In the genomic region with DNA sequence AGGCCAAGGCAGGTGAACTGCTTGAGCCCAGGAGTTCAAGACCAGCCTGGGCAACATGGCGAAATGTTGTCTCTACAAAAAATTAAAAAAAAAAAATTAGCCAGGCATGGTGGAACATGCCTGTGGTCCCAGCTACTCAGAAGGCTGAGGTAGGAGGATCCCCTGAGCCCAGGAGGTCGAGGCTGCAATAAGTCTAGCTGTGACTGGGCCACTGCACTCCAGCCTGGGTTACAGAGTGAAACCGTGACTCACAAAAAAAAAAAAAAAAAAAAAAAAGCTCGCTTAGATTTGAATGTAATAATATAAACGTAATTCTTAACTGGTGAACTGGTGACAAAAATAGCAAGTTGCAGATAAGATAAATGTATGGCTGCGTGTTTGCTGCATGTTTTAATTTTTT, we compare ENCODE assay signal across 11 cellular contexts. TPM values are rescaled to one million over a fixed set of nuclear protein-coding genes. Genes with fewer than 3 reads are reported as not detected.
A peak's percentile ranks its signal among the peaks of the same experiment; 100 is the strongest.
DNase-seq lines count a peak whose midpoint lies in the region; ATAC-seq and TF ChIP-seq lines count a peak whose summit lies in the region.
"Had no signal": no experiment of that assay in that cellular context is flagged by ENCODE, and none has a peak within 500 bp of the region (broad histone marks: within the 10 kb centered on the region; RNA-seq: fewer than 3 reads in every experiment).

No MANE protein-coding gene starts in this region.

- in situ Hi-C loops in mammary epithelial cell (cut with MboI; ENCODE audit: low sequenced_read_pairs in 2 of 2), result no loop called here

- H4K20me1 ChIP-seq in mammary epithelial cell (ENCODE audit: insufficient read depth, low read length) (no peaks in the 10 kb centered on the region), OCI-LY7 (ENCODE audit: insufficient read depth, low read length) (no peaks in the 10 kb centered on the region), PC-3 (ENCODE audit: low read length) (no peaks in the 10 kb centered on the region)
- H4K20me1 ChIP-seq: BLaER1 treated with 17β-estradiol and CSF1 and Interleukin-3, amounts not matched to agents 10 nM and 100 nM had no signal

- no peaks in the 10 kb centered on the region for H3K4me1 ChIP-seq in mammary epithelial cell (ENCODE audit: insufficient read depth, low read length)
- H3K4me1 ChIP-seq in spleen, result no peaks in the 10 kb centered on the region
- H3K4me1 ChIP-seq in OCI-LY7 (ENCODE audit: insufficient read depth, low read length, poor library complexity, severe bottlenecking), result no peaks in the 10 kb centered on the region
- no peaks in the 10 kb centered on the region for H3K4me1 ChIP-seq in PC-3 (ENCODE audit: insufficient read depth, low read length)

- H3K27ac Mint-ChIP-seq in MCF 10A (ENCODE audit: low read depth, unreplicated experiment), result peak overlapping the region; percentile 32
- H3K27ac Mint-ChIP-seq: CD4-positive, alpha-beta T cell had no signal

- DNase-seq in MCF 10A (ENCODE audit: unreplicated experiment), result no peak
- DNase-seq in mammary epithelial cell, result no peak
- peak; percentile 77 for DNase-seq in kidney tubule cell (ENCODE audit: low spot score)
- DNase-seq in spleen, result peak; percentile 8
- no peak for DNase-seq in OCI-LY7 (ENCODE audit: low spot score)
- no peak for DNase-seq in PC-3
- DNase-seq: AML-193; CD4-positive, alpha-beta T cell; NK-92 treated with Interleukin-12 subunit alpha and Interleukin-12 subunit beta, amount 100 ng/mL, for 24 hours had no signal

- peaks cover 65% of the 10 kb centered on the region for H3K36me3 Mint-ChIP-seq in MCF 10A (ENCODE audit: insufficient read depth, unreplicated experiment)

- H3F3A ChIP-seq in PC-3 (ENCODE audit: low read length, unreplicated experiment), result no peaks in the 10 kb centered on the region

- TF ChIP-seq CTCF in MCF 10A (IDR thresholded peaks at IDR 0.05; ENCODE audit: unreplicated experiment), result no peak
- TF ChIP-seq CTCF in mammary epithelial cell (conservative IDR thresholded peaks at IDR 0.05 in 1 of 2, IDR thresholded peaks at IDR 0.05 in 1 of 2; ENCODE audit: extremely low read depth in 1 of 2, insufficient read depth in 1 of 2, low read depth in 1 of 2, low read length in 2 of 2), result no peak
- TF ChIP-seq CTCF in spleen (IDR thresholded peaks at IDR 0.05 in 8 of 11, conservative IDR thresholded peaks at IDR 0.05 in 3 of 11), result no peak
- no peak for TF ChIP-seq CTCF in OCI-LY7 (conservative IDR thresholded peaks at IDR 0.05; ENCODE audit: low read length)
- no peak for TF ChIP-seq CTCF in PC-3 (conservative IDR thresholded peaks at IDR 0.05; ENCODE audit: low read depth, low read length)

- H3K4me1 Mint-ChIP-seq in MCF 10A (ENCODE audit: insufficient read depth, unreplicated experiment), result no peaks in the 10 kb centered on the region

- H3K4me3 Mint-ChIP-seq in MCF 10A (ENCODE audit: unreplicated experiment), result no peak overlapping the region
- H3K4me3 Mint-ChIP-seq: CD4-positive, alpha-beta T cell had no signal

- TF ChIP-seq POLR2A in spleen (IDR thresholded peaks at IDR 0.05), result no peak

- H3K4me2 ChIP-seq in mammary epithelial cell (ENCODE audit: insufficient read depth, low read depth, low read length), result no peak overlapping the region
- H3K4me2 ChIP-seq in OCI-LY7 (ENCODE audit: low read length), result no peak overlapping the region
- no peak overlapping the region for H3K4me2 ChIP-seq in PC-3 (ENCODE audit: low read length)

- dilution Hi-C loops in mammary epithelial cell (cut with HindIII; ENCODE audit: low sequenced_read_pairs), result no loop called here

- CTCF ChIA-PET in MCF 10A (lab: Yijun Ruan, JAX), result interaction anchor here (0.6 to 1.3 kb wide), 3 partner anchors 12 to 133 kb away, joined by 3 to 5 read pairs (median 3); no protein-coding TSS in a partner anchor
- CTCF ChIA-PET in mammary epithelial cell (lab: Charles Lee; ENCODE audit: low non-redundant PET), result interaction anchor here (0.6 kb wide), 1 partner anchor 21 kb away, joined by 12 read pairs; no protein-coding TSS in a partner anchor
- CTCF ChIA-PET in OCI-LY7 (lab: Charles Lee; ENCODE audit: unreplicated experiment), result interaction anchor here (0.6 kb wide), 1 partner anchor 85 kb away, joined by 3 read pairs; no protein-coding TSS in a partner anchor
- CTCF ChIA-PET in PC-3 (lab: Charles Lee), result interaction anchor here (0.6 kb wide), 1 partner anchor 129 kb away, joined by 4 read pairs; no protein-coding TSS in a partner anchor

- intact Hi-C loops in MCF 10A (cut with micrococcal nuclease), result no loop called here
- intact Hi-C loops in mammary epithelial cell (cut with micrococcal nuclease), result no loop called here
- intact Hi-C loops in spleen (cut with DNase I; ENCODE audit: low total_unique reads), result no loop called here
- intact Hi-C loops in OCI-LY7 (cut with micrococcal nuclease; ENCODE audit: unreplicated experiment), result no loop called here
- intact Hi-C loops in PC-3 (cut with micrococcal nuclease), result no loop called here

- H3K79me2 ChIP-seq in mammary epithelial cell (ENCODE audit: insufficient read depth, low read length), result peaks cover 6% of the 10 kb centered on the region
- H3K79me2 ChIP-seq in OCI-LY7 (ENCODE audit: insufficient read depth, low read depth, low read length), result no peaks in the 10 kb centered on the region
- no peaks in the 10 kb centered on the region for H3K79me2 ChIP-seq in PC-3 (ENCODE audit: low read length)

- 87% methylated on average over 6 of the region's 6 CpGs for WGBS in mammary epithelial cell (ENCODE audit: low coverage, missing lambda C conversion rate)
- 80 to 90% (median 88%) methylated on average over 5 to 6 of the region's 6 CpGs for WGBS in spleen, 5 donors

- BruUV-seq in MCF 10A (replicated peaks; lab: Mats Ljungman, UMichigan) (no TSS peak), mammary epithelial cell (replicated peaks; lab: Mats Ljungman, UMichigan) (no TSS peak), OCI-LY7 (replicated peaks; lab: Mats Ljungman, UMichigan) (no TSS peak), PC-3 (replicated peaks; lab: Mats Ljungman, UMichigan) (no TSS peak)

- H3K9ac ChIP-seq in mammary epithelial cell (ENCODE audit: insufficient read depth, low read length) (no peak overlapping the region), PC-3 (ENCODE audit: low read length) (no peak overlapping the region)
- H3K9ac ChIP-seq: BLaER1 treated with 17β-estradiol and CSF1 and Interleukin-3, amounts not matched to agents 10 nM and 100 nM had no signal

- H3K9me2 ChIP-seq in OCI-LY7 (ENCODE audit: insufficient read depth, low read length) (no peaks in the 10 kb centered on the region), PC-3 (replicated peaks; ENCODE audit: low read length) (no peaks in the 10 kb centered on the region)

- H3K9me3 ChIP-seq in mammary epithelial cell (replicated peaks; ENCODE audit: insufficient read depth, low read length) (no peaks in the 10 kb centered on the region), spleen (no peaks in the 10 kb centered on the region), OCI-LY7 (ENCODE audit: low read length) (no peaks in the 10 kb centered on the region), PC-3 (ENCODE audit: low read length) (no peaks in the 10 kb centered on the region)
- H3K9me3 ChIP-seq: BLaER1 treated with 17β-estradiol and CSF1 and Interleukin-3, amounts not matched to agents 10 nM and 100 nM had no signal

- H3K9me3 Mint-ChIP-seq in MCF 10A (ENCODE audit: unreplicated experiment), result no peaks in the 10 kb centered on the region

- H3K36me3 ChIP-seq in mammary epithelial cell (ENCODE audit: insufficient read depth, low read length) (peaks cover 33% of the 10 kb centered on the region), spleen (peaks cover 0 to 9% (median under 1%) of the 10 kb centered on the region in 6 donors), OCI-LY7 (ENCODE audit: insufficient read depth, low read length) (no peaks in the 10 kb centered on the region), PC-3 (ENCODE audit: low read depth, low read length) (no peaks in the 10 kb centered on the region)
- H3K36me3 ChIP-seq: BLaER1 treated with 17β-estradiol and CSF1 and Interleukin-3, amounts not matched to agents 10 nM and 100 nM had no signal

- H3K27me3 Mint-ChIP-seq in MCF 10A (ENCODE audit: insufficient read depth, unreplicated experiment), result no peaks in the 10 kb centered on the region
- H3K27me3 Mint-ChIP-seq: CD4-positive, alpha-beta T cell had no signal

- no peak for ATAC-seq in GM21367 (IDR thresholded peaks at IDR 0.05; ENCODE audit: unreplicated experiment)
- ATAC-seq in PC-3, result no peak

- no peak overlapping the region for H2AFZ ChIP-seq in mammary epithelial cell (ENCODE audit: low read depth, low read length)
- no peak overlapping the region for H2AFZ ChIP-seq in OCI-LY7 (ENCODE audit: low read length)
- H2AFZ ChIP-seq in PC-3 (ENCODE audit: low read length), result no peak overlapping the region

- POLR2A ChIA-PET in MCF 10A (lab: Yijun Ruan, JAX) (interaction anchor here (0.7 to 1.1 kb wide), 3 partner anchors 9 to 143 kb away, joined by 3 to 7 read pairs (median 3); no protein-coding TSS in a partner anchor), OCI-LY7 (lab: Charles Lee) (no interaction called here), PC-3 (lab: Charles Lee; ENCODE audit: unreplicated experiment) (no interaction called here)

- H3K27ac ChIP-seq in mammary epithelial cell (ENCODE audit: insufficient read depth, low read depth, low read length) (no peak overlapping the region), spleen (no peak overlapping the region), OCI-LY7 (ENCODE audit: low read depth, low read length, poor library complexity, severe bottlenecking) (no peak overlapping the region), PC-3 (ENCODE audit: low read length) (no peak overlapping the region)
- H3K27ac ChIP-seq: BLaER1 treated with 17β-estradiol and CSF1 and Interleukin-3, amounts not matched to agents 10 nM and 100 nM had no signal

- H3K27me3 ChIP-seq in mammary epithelial cell (ENCODE audit: insufficient read depth, low read length) (no peaks in the 10 kb centered on the region), spleen (replicated peaks in 1 of 7) (no peaks in the 10 kb centered on the region), PC-3 (ENCODE audit: low read length) (no peaks in the 10 kb centered on the region)
- H3K27me3 ChIP-seq: BLaER1 treated with 17β-estradiol and CSF1 and Interleukin-3, amounts not matched to agents 10 nM and 100 nM had no signal

- H3K4me3 ChIP-seq in mammary epithelial cell (replicated peaks in 1 of 3; ENCODE audit: insufficient read depth in 1 of 3, low read depth in 2 of 3, low read length in 3 of 3), result no peak overlapping the region
- no peak overlapping the region for H3K4me3 ChIP-seq in spleen
- H3K4me3 ChIP-seq in OCI-LY7 (ENCODE audit: low read depth, low read length, poor library complexity, severe bottlenecking), result no peak overlapping the region
- H3K4me3 ChIP-seq in PC-3 (ENCODE audit: low read length), result no peak overlapping the region
- H3K4me3 ChIP-seq: BLaER1 treated with 17β-estradiol and CSF1 and Interleukin-3, amounts not matched to agents 10 nM and 100 nM had no signal

RNA-seq across cellular contexts. Expression of a gene that starts 56.5 kb away (rescaled TPM):
- 22.6 and 24.3 TPM in 2 replicates for total RNA-seq in MCF 10A (2022)
- 100 to 1,000 TPM in 1 of 2 donors, 10 to 100 TPM in 1; 50.5 to 174 TPM for total RNA-seq in mammary epithelial cell
- 62.2 TPM for polyA plus RNA-seq in mammary epithelial cell
- polyA minus RNA-seq in mammary epithelial cell, result 543 TPM
- 1 to 10 TPM; 2.4 to 8.9 (median 5.2) TPM for total RNA-seq in spleen
- polyA plus RNA-seq in spleen, result 1 to 10 TPM in 1 of 3 donors, under 1 TPM in 2; 0.15 to 1.8 (median 0.39) TPM
- total RNA-seq in OCI-LY7 (2014; rRNA removed; shearing (Covaris generic)), result 0.06 and 0.18 TPM in 2 replicates
- 1.4 and 3.7 TPM in 2 replicates for total RNA-seq in OCI-LY7 (2022)
- 2.4 and 3.5 TPM in 2 replicates for total RNA-seq in PC-3 (2014; rRNA removed)

Comparison
In these comparisons a context has a peak if more than half of its experiments do, and no peak if none do; other contexts are left out.
1. DNase-seq: peak in kidney tubule cell (single experiment) and spleen (single experiment); none in MCF 10A (single experiment), mammary epithelial cell (single experiment), OCI-LY7 (single experiment) and PC-3 (single experiment).